Comparison of ENCODE assay signal across 18 cellular contexts in the genomic region with DNA sequence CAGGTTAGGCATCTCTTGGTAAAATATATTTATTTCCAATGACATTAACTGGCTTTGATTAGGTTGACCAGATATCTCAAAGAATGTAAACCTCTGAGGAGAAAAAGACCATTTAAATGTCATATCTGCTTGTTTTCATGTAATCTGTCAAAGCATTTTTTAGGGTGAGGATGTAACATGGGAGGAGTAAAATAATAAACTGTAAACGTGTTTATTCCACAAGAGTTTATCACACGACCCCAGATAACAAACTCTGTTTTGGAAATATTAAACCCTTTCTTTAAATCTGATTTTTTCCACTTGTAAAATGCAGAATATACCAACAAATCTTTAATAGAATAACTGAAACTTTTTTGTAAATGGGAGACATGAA. TPM values are rescaled to one million over a fixed set of nuclear protein-coding genes. Genes with fewer than 3 reads are reported as not detected.
A peak's percentile ranks its signal among the peaks of the same experiment; 100 is the strongest.
DNase-seq lines count a peak whose midpoint lies in the region; ATAC-seq and TF ChIP-seq lines count a peak whose summit lies in the region.
"Had no signal": no experiment of that assay in that cellular context is flagged by ENCODE, and none has a peak within 500 bp of the region (broad histone marks: within the 10 kb centered on the region; RNA-seq: fewer than 3 reads in every experiment).

No MANE protein-coding gene starts in this region.

- H3K36me3 ChIP-seq in Peyer's patch (no peaks in the 10 kb centered on the region), endocrine pancreas (ENCODE audit: control insufficient read depth, insufficient read depth, low read length) (no peaks in the 10 kb centered on the region), thoracic aorta (no peaks in the 10 kb centered on the region)

- H3K4me3 Mint-ChIP-seq in mesothelial cell of epicardium, result peak overlapping the region; percentile 23
- H3K4me3 Mint-ChIP-seq: CD4-positive, alpha-beta T cell had no signal

- TF ChIP-seq POLR2A in Peyer's patch (IDR thresholded peaks at IDR 0.05), result no peak

- H3K27me3 ChIP-seq in Peyer's patch, result no peaks in the 10 kb centered on the region
- no peaks in the 10 kb centered on the region for H3K27me3 ChIP-seq in endocrine pancreas (ENCODE audit: control insufficient read depth, insufficient read depth, low read length)
- no peaks in the 10 kb centered on the region for H3K27me3 ChIP-seq in thoracic aorta (replicated peaks; ENCODE audit: insufficient read depth)

- H3K4me3 ChIP-seq in Peyer's patch, result peak overlapping the region in 3 of 4 donors; percentile 10 to 45 (median 43)
- H3K4me3 ChIP-seq in endocrine pancreas (ENCODE audit: control insufficient read depth, insufficient read depth, low read length), result peak overlapping the region; percentile 86
- peak overlapping the region; percentile 71 for H3K4me3 ChIP-seq in thoracic aorta

- H3K36me3 Mint-ChIP-seq in mesothelial cell of epicardium, result peaks cover 3% of the 10 kb centered on the region

- ATAC-seq in thoracic aorta (ENCODE audit: insufficient number of reproducible peaks, low FRiP score, low read depth), result no peak
- ATAC-seq in HG03469 (IDR thresholded peaks at IDR 0.05; ENCODE audit: unreplicated experiment), result no peak
- ATAC-seq: left colon; stimulated activated naive CD8-positive, alpha-beta T cell treated with anti-CD3 and anti-CD28 coated beads, Interleukin-15, Interleukin-2, amounts not matched to agents 100 U/mL and 50 U/mL, for 24 hours had no signal

- no peaks in the 10 kb centered on the region for H3K27me3 Mint-ChIP-seq in mesothelial cell of epicardium (ENCODE audit: low read depth)

- TF ChIP-seq CTCF in Peyer's patch (IDR thresholded peaks at IDR 0.05) (no peak), mesothelial cell of epicardium (IDR thresholded peaks at IDR 0.05; ENCODE audit: unreplicated experiment) (no peak), thoracic aorta (IDR thresholded peaks at IDR 0.05) (no peak)

- H3K27ac ChIP-seq in Peyer's patch (peak overlapping the region in 3 of 4 donors; percentile 57 to 83 (median 58)), thoracic aorta (peak overlapping the region in 1 of 2 donors; percentile 70)
- H3K27ac ChIP-seq: KMS-11 had no signal

- H3K9ac ChIP-seq in endocrine pancreas (ENCODE audit: control insufficient read depth, insufficient read depth, low read length), result no peak overlapping the region
- H3K9ac ChIP-seq: KMS-11 had no signal

- H3K4me1 Mint-ChIP-seq in mesothelial cell of epicardium, result peaks cover 62% of the 10 kb centered on the region

- peaks cover 0 to 26% (median 0%) of the 10 kb centered on the region in 4 donors for H3K4me1 ChIP-seq in Peyer's patch
- peaks cover 13% of the 10 kb centered on the region for H3K4me1 ChIP-seq in endocrine pancreas (ENCODE audit: control insufficient read depth, insufficient read depth, low read length)
- H3K4me1 ChIP-seq in thoracic aorta (ENCODE audit: control insufficient read depth in 1 of 2, low read depth in 2 of 2), result peaks cover 16 to 62% of the 10 kb centered on the region in 2 donors

- DNase-seq in Peyer's patch (no peak), mesothelial cell of epicardium (ENCODE audit: low spot score in 2 of 2, unreplicated experiment in 2 of 2) (no peak), thoracic aorta (ENCODE audit: low spot score) (no peak), NCI-H1694 (lab: John Stamatoyannopoulos, UW) (no peak), HT-29 (ENCODE audit: low spot score) (no peak), NCI-H69 (lab: John Stamatoyannopoulos, UW) (no peak)
- DNase-seq: activated CD4-positive, alpha-beta T cell treated with anti-CD3 and anti-CD28 coated beads, Interleukin-2, amount 50 U/mL, for 1 hour; caudate nucleus; CD4-positive, alpha-beta T cell; GDM1; left colon; NCI-H2081 treated with DMSO at 0.1 percent for 48 hours; nucleus accumbens; stimulated activated naive CD8-positive, alpha-beta T cell treated with anti-CD3 and anti-CD28 coated beads, Interleukin-15, Interleukin-2, amounts not matched to agents 100 U/mL and 50 U/mL, for 24 hours had no signal

- H3K27ac Mint-ChIP-seq in mesothelial cell of epicardium, result no peak overlapping the region
- H3K27ac Mint-ChIP-seq: CD4-positive, alpha-beta T cell had no signal

- no peaks in the 10 kb centered on the region for H3K9me3 Mint-ChIP-seq in mesothelial cell of epicardium
- H3K9me3 Mint-ChIP-seq: CD4-positive, alpha-beta T cell had no signal

- H3K9me3 ChIP-seq in Peyer's patch (no peaks in the 10 kb centered on the region), endocrine pancreas (ENCODE audit: control insufficient read depth, low read length) (no peaks in the 10 kb centered on the region), thoracic aorta (no peaks in the 10 kb centered on the region)

RNA-seq across cellular contexts. Expression of gene TM4SF1, which starts 1.6 kb away (rescaled TPM):
- total RNA-seq in Peyer's patch (10 to 100 TPM; 15.2 to 55.3 (median 25.8) TPM), mesothelial cell of epicardium (39.2 to 52.2 TPM (median 43.5 TPM) in 3 replicates), thoracic aorta (100 to 1,000 TPM; 227 to 342 TPM)
- 348 and 369 TPM in 2 replicates for total RNA-seq in HT-29 (2014; rRNA removed; shearing (Covaris generic))
- total RNA-seq: CD4-positive, alpha-beta T cell had no signal

RNA-seq across cellular contexts. Expression of gene TM4SF18, which starts 42.4 kb away (rescaled TPM):
- total RNA-seq in Peyer's patch (1 to 10 TPM; 1.1 to 6.6 (median 3.3) TPM), mesothelial cell of epicardium (0.13 to 0.14 TPM in 2 of 3 replicates, not detected in the other), thoracic aorta (1 to 10 TPM; 1.9 to 4.9 TPM)
- 0.29 TPM in 1 of 2 replicates, not detected in the other for total RNA-seq in HT-29 (2014; rRNA removed; shearing (Covaris generic))
- total RNA-seq: CD4-positive, alpha-beta T cell; T-helper 1 cell treated with Interleukin-12 subunit alpha and Interleukin-12 subunit beta and Interleukin-4 antibody, amounts not matched to agents 30 ng/mL and 1 ng/mL, for 36 hours had no signal
